ENCODE assay signal across 16 cellular contexts in genomic region chr20:43895235-43895634, GRCh38. TPM values are rescaled to one million over a fixed set of nuclear protein-coding genes. Genes with fewer than 3 reads are reported as not detected.
DNase-seq lines count a peak whose midpoint lies in the region; FAIRE-seq lines count a peak whose summit lies in the region.
"Had no signal": no experiment of that assay in that cellular context is flagged by ENCODE, and none has a peak within 500 bp of the region (broad histone marks: within the 10 kb centered on the region; RNA-seq: fewer than 3 reads in every experiment).

No MANE protein-coding gene starts in this region.

- no peak for FAIRE-seq in frontal cortex (lab: Jason Lieb, UNC)
- FAIRE-seq: G401.6, RCC 7860 had no signal

- DNase-seq in ELR (ENCODE audit: low read depth) (peak; percentile 48), T1000 (lab: John Stamatoyannopoulos, UW) (peak; percentile 72), fibroblast of peridontal ligament (ENCODE audit: extremely low read depth) (peak; percentile 66), frontal cortex (ENCODE audit: low spot score in 2 of 2) (no peak), D341Med (ENCODE audit: low spot score) (no peak), NCI-H69 (lab: John Stamatoyannopoulos, UW) (no peak), NCI-H2107 (lab: John Stamatoyannopoulos, UW) (no peak)
- DNase-seq: DMS53, H9, Kasumi-1, NCI-H1930, NCI-H2171 treated with DMSO at 0.1 percent for 48 hours, NCI-H510A, SHP77 had no signal

RNA-seq across cellular contexts. Expression of gene TOX2, which starts 19.4 kb away (rescaled TPM):
- 0.41 TPM for total RNA-seq in frontal cortex

Comparison
In these comparisons a context has a peak if more than half of its experiments do, and no peak if none do; other contexts are left out.
1. DNase-seq: peak in ELR (single experiment), T1000 (single experiment) and fibroblast of peridontal ligament (single experiment); none in frontal cortex (0 of 2), D341Med (single experiment), NCI-H69 (single experiment) and NCI-H2107 (single experiment).